Comparison of ENCODE assay signal across 8 cellular contexts in genomic region chr17:18780991-18781718, GRCh38. TPM values are rescaled to one million over a fixed set of nuclear protein-coding genes. Genes with fewer than 3 reads are reported as not detected.
DNase-seq lines count a peak whose midpoint lies in the region; ATAC-seq, FAIRE-seq and TF ChIP-seq lines count a peak whose summit lies in the region.
"Not testable (repeated sequence)": the region's sequence is repeated elsewhere in the genome, so short reads cannot be mapped to it uniquely, and the experiment has no call there.

Gene TVP23B (plus strand): TSS chr17:18781183. CDS start chr17:18781294, 111 bp downstream.

- H2AFZ ChIP-seq in mammary epithelial cell (ENCODE audit: low read depth, low read length): peak within 1 kb of the TSS; percentile 76

- in situ Hi-C loops in mammary epithelial cell (cut with MboI; ENCODE audit: low sequenced_read_pairs in 2 of 2): not testable (repeated sequence)

- H3K27me3 ChIP-seq in WERI-Rb-1 (ENCODE audit: insufficient read depth, low read depth, severe bottlenecking); mammary epithelial cell (ENCODE audit: insufficient read depth, low read length); small intestine (ENCODE audit: control insufficient read depth in 2 of 2, insufficient read depth in 2 of 2, low read length in 2 of 2): not testable (repeated sequence)

- DNase-seq in AG08395 (ENCODE audit: low spot score) (peak; percentile 79), NCI-H2227 (lab: John Stamatoyannopoulos, UW; ENCODE audit: unreplicated experiment) (peak; percentile 93), WERI-Rb-1 (peak; percentile 97), mammary epithelial cell (peak; percentile 92), iPS-NIHi11 (ENCODE audit: low spot score) (peak; percentile 73), small intestine (peak; percentile 95)

- peaks cover 43% of the 10 kb centered on the region for H3K79me2 ChIP-seq in mammary epithelial cell (ENCODE audit: insufficient read depth, low read length)

- not testable (repeated sequence) for H3K9me3 ChIP-seq in WERI-Rb-1 (ENCODE audit: severe bottlenecking); mammary epithelial cell (replicated peaks; ENCODE audit: insufficient read depth, low read length); small intestine (ENCODE audit: control insufficient read depth, low read depth)

- peak within 1 kb of the TSS; percentile 64 for H3K4me2 ChIP-seq in mammary epithelial cell (ENCODE audit: insufficient read depth, low read depth, low read length)

- dilution Hi-C loops in mammary epithelial cell (cut with HindIII; ENCODE audit: low sequenced_read_pairs): not testable (repeated sequence)

- BruUV-seq in mammary epithelial cell (replicated peaks; lab: Mats Ljungman, UMichigan): TSS peak; percentile 50

- H3K27ac ChIP-seq in WERI-Rb-1: not testable (repeated sequence)
- H3K27ac ChIP-seq in mammary epithelial cell (ENCODE audit: insufficient read depth, low read depth, low read length): peak within 1 kb of the TSS; percentile 48
- H3K27ac ChIP-seq in small intestine (ENCODE audit: low read depth in 1 of 2, low read length in 1 of 2): peak within 1 kb of the TSS; percentile 81 to 87

- TF ChIP-seq CTCF in WERI-Rb-1 (IDR thresholded peaks at IDR 0.05; ENCODE audit: low read depth, low read length); mammary epithelial cell (conservative IDR thresholded peaks at IDR 0.05 in 1 of 2, IDR thresholded peaks at IDR 0.05 in 1 of 2; ENCODE audit: extremely low read depth in 1 of 2, insufficient read depth in 1 of 2, low read depth in 1 of 2, low read length in 2 of 2): not testable (repeated sequence)

- ATAC-seq in GM18909 (IDR thresholded peaks at IDR 0.05; ENCODE audit: poor library complexity, unreplicated experiment) (peak; percentile 98), HG03159 (IDR thresholded peaks at IDR 0.05; ENCODE audit: unreplicated experiment) (peak; percentile 99)

- FAIRE-seq in small intestine (lab: Jason Lieb, UNC): not testable (repeated sequence)

- not testable (repeated sequence) for H3K4me1 ChIP-seq in mammary epithelial cell (ENCODE audit: insufficient read depth, low read length); small intestine (ENCODE audit: control insufficient read depth in 2 of 2, insufficient read depth in 1 of 2, low read depth in 1 of 2, low read length in 1 of 2)

- intact Hi-C loops in mammary epithelial cell (cut with micrococcal nuclease): not testable (repeated sequence)

- peak within 1 kb of the TSS; percentile 48 for H3K9ac ChIP-seq in mammary epithelial cell (ENCODE audit: insufficient read depth, low read length)

- CTCF ChIA-PET in mammary epithelial cell (lab: Charles Lee; ENCODE audit: low non-redundant PET): not testable (repeated sequence)

- H3K36me3 ChIP-seq in WERI-Rb-1; mammary epithelial cell (ENCODE audit: insufficient read depth, low read length); small intestine (ENCODE audit: control insufficient read depth in 2 of 2, insufficient read depth in 2 of 2, low read length in 2 of 2): not testable (repeated sequence)

- H3K4me3 ChIP-seq in WERI-Rb-1 (ENCODE audit: low read depth, low read length) (peak within 1 kb of the TSS; percentile 54), mammary epithelial cell (replicated peaks in 1 of 3; ENCODE audit: insufficient read depth in 1 of 3, low read depth in 2 of 3, low read length in 3 of 3) (peak within 1 kb of the TSS; percentile 53 to 58 (median 53)), small intestine (ENCODE audit: low read depth in 1 of 2, low read length in 2 of 2) (peak within 1 kb of the TSS; percentile 30 to 63)

- H4K20me1 ChIP-seq in mammary epithelial cell (ENCODE audit: insufficient read depth, low read length): not testable (repeated sequence)

- WGBS in mammary epithelial cell (ENCODE audit: low coverage, missing lambda C conversion rate): 0% methylated on average over 6 of the region's 56 CpGs
- 0 to 1% (median 0%) methylated on average over 31 to 54 of the region's 56 CpGs for WGBS in small intestine, 3 donors

RNA-seq across cellular contexts. Expression of gene TVP23B, which starts in this region (rescaled TPM):
- total RNA-seq in mammary epithelial cell: 10 to 100 TPM; 50.0 to 60.0 TPM
- 25.3 TPM for polyA plus RNA-seq in mammary epithelial cell
- polyA minus RNA-seq in mammary epithelial cell: 6.9 TPM
- polyA plus RNA-seq in small intestine: 10 to 100 TPM; 20.5 to 29.3 (median 23.5) TPM
